1 cellular context compared by ENCODE assay signal in genomic region chr4:185257694-185258093, GRCh38.
TF ChIP-seq lines count a peak whose summit lies in the region.

No MANE protein-coding gene starts in this region.

TF ChIP-seq in K562, 482 proteins besides CTCF, POLR2A, EP300 and RAD21:
- no peak for TF ChIP-seq PBX2 (CRISPR knock-in tag; IDR thresholded peaks at IDR 0.05; ENCODE audit: low read depth)
- peak; percentile 67 for TF ChIP-seq PBX2 (tag; conservative IDR thresholded peaks at IDR 0.05; ENCODE audit: low read depth)
- TF ChIP-seq ZKSCAN1 (IDR thresholded peaks at IDR 0.05; ENCODE audit: low read depth, low read length), result no peak
- peak; percentile 52 for TF ChIP-seq MEIS2 (IDR thresholded peaks at IDR 0.05; ENCODE audit: partially characterized antibody)
TF ChIP-seq in K562: peak in this region for 2.
